ENCODE assay signal across 26 cellular contexts in genomic region chr5:112787261-112787660, GRCh38. TPM values are rescaled to one million over a fixed set of nuclear protein-coding genes. Genes with fewer than 3 reads are reported as not detected.
DNase-seq lines count a peak whose midpoint lies in the region; ATAC-seq, FAIRE-seq and TF ChIP-seq lines count a peak whose summit lies in the region.
"Had no signal": no experiment of that assay in that cellular context is flagged by ENCODE, and none has a peak within 500 bp of the region (broad histone marks: within the 10 kb centered on the region; RNA-seq: fewer than 3 reads in every experiment).

No MANE protein-coding gene starts in this region.

- H3K27me3 Mint-ChIP-seq in astrocyte (ENCODE audit: low read depth, unreplicated experiment): no peaks in the 10 kb centered on the region

- ATAC-seq in HG03342 (IDR thresholded peaks at IDR 0.05; ENCODE audit: unreplicated experiment): no peak
- ATAC-seq: right lobe of liver had no signal

- no peak overlapping the region for H3K4me2 ChIP-seq in astrocyte (ENCODE audit: low read length)
- H3K4me2 ChIP-seq: BLaER1 had no signal

- no peaks in the 10 kb centered on the region for H3K9me3 ChIP-seq in astrocyte (ENCODE audit: insufficient read depth, low read depth, low read length)
- H3K9me3 ChIP-seq: BLaER1, right lobe of liver, thoracic aorta, vagina had no signal

- H3K4me1 Mint-ChIP-seq in astrocyte (ENCODE audit: low read depth, unreplicated experiment): no peaks in the 10 kb centered on the region
- H3K4me1 Mint-ChIP-seq: brain, neural crest cell had no signal

- H3K79me2 ChIP-seq in ACC112 (ENCODE audit: control insufficient read depth, insufficient read depth, low read length, unreplicated experiment) (no peaks in the 10 kb centered on the region), astrocyte (ENCODE audit: insufficient read depth, low read length) (no peaks in the 10 kb centered on the region)

- no peak overlapping the region for H3K9ac ChIP-seq in astrocyte (ENCODE audit: low read length)
- H3K9ac ChIP-seq: BLaER1 had no signal

- H3K27ac Mint-ChIP-seq in astrocyte (ENCODE audit: unreplicated experiment): no peak overlapping the region

- H3K4me3 ChIP-seq in ACC112 (ENCODE audit: low read depth, low read length): peak overlapping the region; percentile 6; the same call in 1 of the 2 replicates
- no peak overlapping the region for H3K4me3 ChIP-seq in astrocyte (ENCODE audit: insufficient read depth, low read depth, low read length)
- H3K4me3 ChIP-seq: BLaER1, lung, right lobe of liver, thoracic aorta, vagina had no signal

- H3K36me3 ChIP-seq in ACC112 (ENCODE audit: insufficient read depth, low read length): peaks cover 11% of the 10 kb centered on the region; the same call in 1 of the 2 replicates
- H3K36me3 ChIP-seq in astrocyte (ENCODE audit: insufficient read depth, low read length): no peaks in the 10 kb centered on the region

- no peak for TF ChIP-seq CTCF in astrocyte (IDR thresholded peaks at IDR 0.05; ENCODE audit: insufficient read depth, low read depth, low read length)

- no peaks in the 10 kb centered on the region for H3K36me3 Mint-ChIP-seq in astrocyte (ENCODE audit: low read depth, unreplicated experiment)

- no peaks in the 10 kb centered on the region for H4K20me1 ChIP-seq in astrocyte (ENCODE audit: insufficient read depth, low read length)
- H4K20me1 ChIP-seq: BLaER1 had no signal

- H3K4me3 Mint-ChIP-seq in astrocyte (ENCODE audit: unreplicated experiment): no peak overlapping the region
- H3K4me3 Mint-ChIP-seq: brain, neural crest cell had no signal

- no peaks in the 10 kb centered on the region for H3K9me3 Mint-ChIP-seq in astrocyte (ENCODE audit: unreplicated experiment)
- H3K9me3 Mint-ChIP-seq: brain, neural crest cell had no signal

- H3K27ac ChIP-seq in ACC112 (ENCODE audit: low read depth, low read length): peak overlapping the region; percentile 66
- H3K27ac ChIP-seq in astrocyte (ENCODE audit: low read depth, low read length): no peak overlapping the region
- H3K27ac ChIP-seq: BLaER1, right lobe of liver, thoracic aorta, vagina had no signal

- H3K27me3 ChIP-seq in ACC112 (ENCODE audit: insufficient read depth, low read length) (no peaks in the 10 kb centered on the region), astrocyte (ENCODE audit: insufficient read depth, low read length) (no peaks in the 10 kb centered on the region)
- H3K27me3 ChIP-seq: BLaER1, right lobe of liver, vagina had no signal

- FAIRE-seq in astrocyte (lab: Jason Lieb, UNC): no peak
- FAIRE-seq: endothelial cell of umbilical vein, frontal cortex had no signal

- H3K4me1 ChIP-seq in ACC112 (ENCODE audit: control insufficient read depth, insufficient read depth, low read length, unreplicated experiment) (peaks cover 17% of the 10 kb centered on the region), astrocyte (ENCODE audit: insufficient read depth, low read length) (no peaks in the 10 kb centered on the region)
- H3K4me1 ChIP-seq: BLaER1, right lobe of liver, vagina had no signal

- H2AFZ ChIP-seq in ACC112 (ENCODE audit: low read length, unreplicated experiment) (no peak overlapping the region), astrocyte (ENCODE audit: low read depth, low read length) (no peak overlapping the region)

- peak; percentile 88 for DNase-seq in HCEC 1CT
- DNase-seq in astrocyte (ENCODE audit: low read depth): peak; percentile 37
- DNase-seq in iris pigment epithelial cell (ENCODE audit: low read depth): peak; percentile 55
- DNase-seq in NCI-H146 (lab: John Stamatoyannopoulos, UW): no peak
- no peak for DNase-seq in T-helper 9 cell
- DNase-seq in RKO (ENCODE audit: low spot score): no peak
- DNase-seq: activated CD4-positive, alpha-beta T cell treated with anti-CD3 and anti-CD28 coated beads for 48 hours; activated naive CD4-positive, alpha-beta T cell; activated T-cell treated with anti-CD3 and anti-CD28 coated beads, Interleukin-2, amount 50 U/mL, for 1 hour; GDM1; NCI-H1417; NCI-H345; NCI-H748 treated with DMSO at 0.1 percent for 48 hours; posterior cingulate gyrus; right lobe of liver; stimulated activated naive CD4-positive, alpha-beta T cell treated with Interleukin-2 at 50 U/mL for 16 hours had no signal

RNA-seq across cellular contexts. Expression of gene APC, which starts 49.6 kb away (rescaled TPM):
- total RNA-seq in astrocyte: 53.9 and 54.6 TPM in 2 replicates

Comparison
In these comparisons a context has a peak if more than half of its experiments do, and no peak if none do; other contexts are left out.
1. DNase-seq: peak in HCEC 1CT (single experiment), astrocyte (single experiment) and iris pigment epithelial cell (single experiment); none in NCI-H146 (single experiment), T-helper 9 cell (single experiment) and RKO (single experiment).